ENCODE assay signal across 14 cellular contexts in genomic region chr18:45637546-45638327, GRCh38. TPM values are rescaled to one million over a fixed set of nuclear protein-coding genes. Genes with fewer than 3 reads are reported as not detected.
DNase-seq lines count a peak whose midpoint lies in the region; ATAC-seq and TF ChIP-seq lines count a peak whose summit lies in the region.
"Had no signal": no experiment of that assay in that cellular context is flagged by ENCODE, and none has a peak within 500 bp of the region (broad histone marks: within the 10 kb centered on the region; RNA-seq: fewer than 3 reads in every experiment).

No MANE protein-coding gene starts in this region.

- TF ChIP-seq CTCF in heart right ventricle (IDR thresholded peaks at IDR 0.05) = no peak
- no peak for TF ChIP-seq CTCF in osteocyte (IDR thresholded peaks at IDR 0.05)
- TF ChIP-seq CTCF in right lobe of liver (IDR thresholded peaks at IDR 0.05) = no peak
- TF ChIP-seq CTCF in left lung (IDR thresholded peaks at IDR 0.05) = no peak

- intact Hi-C loops in left cardiac atrium (cut with DNase I) = no loop called here
- intact Hi-C loops in heart right ventricle (cut with DNase I) = no loop called here
- intact Hi-C loops in right lobe of liver (cut with DNase I) = no loop called here
- intact Hi-C loops in left lung (cut with DNase I) = no loop called here

- peaks cover 18% of the 10 kb centered on the region for H3K4me1 Mint-ChIP-seq in osteocyte (ENCODE audit: unreplicated experiment)

- peaks cover 23% of the 10 kb centered on the region for H3K27me3 Mint-ChIP-seq in osteocyte (ENCODE audit: unreplicated experiment)

- H3K9me3 ChIP-seq in heart right ventricle (no peaks in the 10 kb centered on the region), esophagus (ENCODE audit: control insufficient read depth in 2 of 2, insufficient read depth in 1 of 2, low read depth in 1 of 2, low read length in 1 of 2) (no peaks in the 10 kb centered on the region), right lobe of liver (no peaks in the 10 kb centered on the region), left lung (no peaks in the 10 kb centered on the region)
- H3K9me3 ChIP-seq: A549 had no signal

- H3K36me3 ChIP-seq in heart right ventricle (no peaks in the 10 kb centered on the region), esophagus (ENCODE audit: control insufficient read depth in 2 of 2, insufficient read depth in 2 of 2, low read length in 1 of 2) (no peaks in the 10 kb centered on the region), right lobe of liver (no peaks in the 10 kb centered on the region), left lung (no peaks in the 10 kb centered on the region)

- peak overlapping the region; percentile 64 for H3K27ac Mint-ChIP-seq in osteocyte (ENCODE audit: unreplicated experiment)
- H3K27ac Mint-ChIP-seq: activated CD8-positive, alpha-beta T cell treated with anti-CD3 and anti-CD28 coated beads, Interleukin-2, amount 10 ng/mL, durations not matched to agents 7 days and 5 days had no signal

- TF ChIP-seq POLR2A in right lobe of liver (IDR thresholded peaks at IDR 0.05) = no peak

- peaks cover 0 to 5% (median 0%) of the 10 kb centered on the region in 9 donors for H3K4me1 ChIP-seq in heart right ventricle
- H3K4me1 ChIP-seq in esophagus (ENCODE audit: control insufficient read depth in 2 of 2, insufficient read depth in 2 of 2, low read length in 1 of 2) = peaks cover 2 to 4% of the 10 kb centered on the region in 2 donors
- H3K4me1 ChIP-seq in right lobe of liver = no peaks in the 10 kb centered on the region
- H3K4me1 ChIP-seq in left lung = peaks cover 0 to 5% of the 10 kb centered on the region in 2 donors
- H3K4me1 ChIP-seq: A549 had no signal

- H3K36me3 Mint-ChIP-seq in osteocyte (ENCODE audit: unreplicated experiment) = no peaks in the 10 kb centered on the region

- no peak overlapping the region for H3K4me3 ChIP-seq in heart right ventricle
- H3K4me3 ChIP-seq in esophagus (ENCODE audit: low read depth in 1 of 2, low read length in 2 of 2) = no peak overlapping the region
- H3K4me3 ChIP-seq in right lobe of liver = no peak overlapping the region
- no peak overlapping the region for H3K4me3 ChIP-seq in left lung
- H3K4me3 ChIP-seq: A549 had no signal

- DNase-seq in left cardiac atrium (no peak), heart right ventricle (no peak), osteocyte (ENCODE audit: extremely low spot score, unreplicated experiment) (no peak), right lobe of liver (no peak), left lobe of liver (ENCODE audit: low spot score) (no peak), left lung (no peak)
- DNase-seq: activated CD8-positive, alpha-beta T cell treated with anti-CD3 and anti-CD28 coated beads, Interleukin-2, amount 10 ng/mL, durations not matched to agents 7 days and 5 days; activated gamma-delta T cell treated with Interleukin-2 at 50 U/mL for 16 hours; NCI-H226; T-helper 9 cell had no signal

- ATAC-seq in left cardiac atrium (peak; percentile 18 to 31), heart right ventricle (no peak), right lobe of liver (no peak), left lobe of liver (no peak), left lung (no peak), GM21619 (IDR thresholded peaks at IDR 0.05; ENCODE audit: unreplicated experiment) (no peak)
- ATAC-seq: A549; activated CD8-positive, alpha-beta T cell treated with anti-CD3 and anti-CD28 coated beads, Interleukin-2, amount 10 ng/mL, durations not matched to agents 7 days and 5 days had no signal

- no peaks in the 10 kb centered on the region for H3K9me3 Mint-ChIP-seq in osteocyte (ENCODE audit: unreplicated experiment)

- no peak overlapping the region for H3K4me3 Mint-ChIP-seq in osteocyte (ENCODE audit: unreplicated experiment)
- H3K4me3 Mint-ChIP-seq: activated CD8-positive, alpha-beta T cell treated with anti-CD3 and anti-CD28 coated beads, Interleukin-2, amount 10 ng/mL, durations not matched to agents 7 days and 5 days had no signal

- peaks cover 0 to 12% (median 0%) of the 10 kb centered on the region in 7 donors for H3K27me3 ChIP-seq in heart right ventricle
- H3K27me3 ChIP-seq in esophagus (ENCODE audit: control insufficient read depth in 1 of 2, insufficient read depth in 2 of 2, low read length in 2 of 2) = no peaks in the 10 kb centered on the region
- no peaks in the 10 kb centered on the region for H3K27me3 ChIP-seq in right lobe of liver
- no peaks in the 10 kb centered on the region for H3K27me3 ChIP-seq in left lung

- WGBS in heart right ventricle, 2 donors = 77 to 79% methylated on average over 11 of the region's 11 CpGs
- 72 to 81% methylated on average over 11 of the region's 11 CpGs for WGBS in esophagus, 2 donors
- WGBS in right lobe of liver (ENCODE audit: insufficient coverage, low coverage, low lambda C conversion rate, missing lambda C conversion rate) = 65% methylated on average over 9 of the region's 11 CpGs

- H3K27ac ChIP-seq in heart right ventricle = no peak overlapping the region
- H3K27ac ChIP-seq in esophagus (ENCODE audit: low read depth in 2 of 2, low read length in 1 of 2) = peak overlapping the region; percentile 46 to 82
- no peak overlapping the region for H3K27ac ChIP-seq in right lobe of liver
- H3K27ac ChIP-seq in left lung = no peak overlapping the region
- H3K27ac ChIP-seq: A549 had no signal

RNA-seq across cellular contexts. Expression of gene SLC14A2, which starts 22.5 kb away (rescaled TPM):
- total RNA-seq in left cardiac atrium = under 1 TPM; 0.03 to 0.10 TPM
- total RNA-seq in heart right ventricle = under 1 TPM in 5 of 10 donors, not detected in 5; 0.05 to 0.33 (median 0.09) TPM
- polyA plus RNA-seq in heart right ventricle = under 1 TPM in 1 of 2 donors, not detected in 1; 0.03 TPM
- polyA plus RNA-seq in esophagus = under 1 TPM in 1 of 2 donors, not detected in 1; 0.01 TPM
- total RNA-seq in osteocyte = not detected in 2 replicates
- under 1 TPM in 3 of 6 experiments, not detected in 3; 0.04 to 0.10 (median 0.07) TPM for total RNA-seq in right lobe of liver
- not detected for total RNA-seq in left lobe of liver
- total RNA-seq in left lung = under 1 TPM; 0.12 to 0.37 TPM
- total RNA-seq: mononuclear cell had no signal
- polyA plus RNA-seq: A549 had no signal

Comparison
In these comparisons a context has a peak if more than half of its experiments do, and no peak if none do; other contexts are left out.
1. ATAC-seq: peak in left cardiac atrium (2 of 2); none in heart right ventricle (0 of 8), right lobe of liver (0 of 4), left lobe of liver (single experiment), left lung (single experiment) and GM21619 (single experiment).
2. H3K27ac ChIP-seq: peak in esophagus (2 of 2); none in heart right ventricle (0 of 10), right lobe of liver (0 of 3) and left lung (0 of 2).